ENCODE assay signal across 8 cellular contexts in the genomic region with DNA sequence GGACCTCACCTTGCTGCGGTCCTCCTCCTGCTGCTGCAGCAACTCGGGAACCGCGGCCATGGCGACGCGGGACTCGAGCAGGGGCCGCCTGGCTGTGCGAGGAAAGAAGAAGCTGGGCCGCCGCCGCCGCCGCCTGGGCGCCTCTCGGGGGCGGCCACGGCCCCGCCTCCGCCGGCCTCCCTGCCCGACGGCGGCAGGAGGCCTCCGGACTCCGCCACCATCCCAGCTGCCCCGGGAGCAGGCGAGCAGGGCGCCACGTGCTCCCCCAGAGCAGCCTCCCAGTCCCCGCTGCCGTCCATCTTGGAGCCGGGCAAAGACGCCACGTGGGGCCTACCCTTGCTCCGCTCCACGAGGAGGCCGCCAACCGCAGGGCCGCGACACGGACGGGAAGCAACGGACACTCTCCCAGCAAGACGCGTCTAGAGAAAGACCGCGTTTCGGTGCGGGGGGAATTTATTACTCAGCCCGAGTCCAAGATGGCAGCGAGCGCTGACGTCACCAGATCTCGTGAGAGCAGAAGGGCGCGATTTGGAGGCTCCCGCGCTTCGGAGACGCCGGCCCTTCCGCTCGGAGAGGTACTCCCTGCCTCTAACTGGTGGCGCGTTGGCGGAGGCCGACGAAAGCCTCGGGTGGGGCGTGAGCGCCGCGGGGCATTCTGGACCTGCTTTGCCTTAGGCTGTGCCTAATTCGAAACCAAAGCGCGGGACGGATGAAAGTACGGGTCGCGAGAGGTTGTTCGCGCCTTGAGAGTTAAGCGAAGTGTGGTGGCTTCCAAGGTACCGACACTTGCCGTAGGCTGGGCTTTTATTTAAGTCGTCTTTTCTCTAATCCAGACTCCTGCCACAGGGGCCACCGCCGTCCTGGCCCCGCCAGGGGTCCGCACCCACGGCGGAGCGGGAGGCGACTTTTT.
A peak's percentile ranks its signal among the peaks of the same experiment; 100 is the strongest.
DNase-seq lines count a peak whose midpoint lies in the region; ATAC-seq, FAIRE-seq and TF ChIP-seq lines count a peak whose summit lies in the region.

A gene with protein sequence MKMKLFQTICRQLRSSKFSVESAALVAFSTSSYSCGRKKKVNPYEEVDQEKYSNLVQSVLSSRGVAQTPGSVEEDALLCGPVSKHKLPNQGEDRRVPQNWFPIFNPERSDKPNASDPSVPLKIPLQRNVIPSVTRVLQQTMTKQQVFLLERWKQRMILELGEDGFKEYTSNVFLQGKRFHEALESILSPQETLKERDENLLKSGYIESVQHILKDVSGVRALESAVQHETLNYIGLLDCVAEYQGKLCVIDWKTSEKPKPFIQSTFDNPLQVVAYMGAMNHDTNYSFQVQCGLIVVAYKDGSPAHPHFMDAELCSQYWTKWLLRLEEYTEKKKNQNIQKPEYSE (plus strand): TSS at position 653 of the 910 bp plus-strand sequence. CDS start 842 bp downstream, outside the sequence.
A gene (minus strand): TSS at position 429 of the 910 bp plus-strand sequence. CDS start 369 bp downstream, at position 60.

- peak; percentile 98 for DNase-seq in AG09319 (ENCODE audit: extremely low read depth, low read depth)
- peak; percentile 99 for DNase-seq in NCI-H446 treated with DMSO at 0.1 percent for 48 hours (lab: John Stamatoyannopoulos, UW)
- peak; percentile 99 for DNase-seq in cerebellar cortex (ENCODE audit: low spot score)
- peak; percentile 99 for DNase-seq in stimulated activated CD4-positive, alpha-beta T cell treated with anti-CD3 and anti-CD28 coated beads, Interleukin-12 subunit alpha, Interleukin-12 subunit beta, amount 100 ng/mL, for 4 hours

- ATAC-seq in GM19035 (IDR thresholded peaks at IDR 0.05; ENCODE audit: unreplicated experiment), result peak; percentile 78
- peak; percentile 83 for ATAC-seq in HG03354 (IDR thresholded peaks at IDR 0.05; ENCODE audit: poor library complexity, severe bottlenecking, unreplicated experiment)
- peak; percentile 94 to 95 for ATAC-seq in activated CD4-positive, CD25-positive, alpha-beta regulatory T cell treated with anti-CD3 and anti-CD28 coated beads, Interleukin-2, amount 50 U/mL, for 24 hours

- no peak for TF ChIP-seq CTCF in AG09319 (IDR thresholded peaks at IDR 0.05; ENCODE audit: low read depth, low read length)

- peak; percentile 33 for FAIRE-seq in islet of Langerhans (lab: Jason Lieb, UNC)

Comparison
In these comparisons a context has a peak if more than half of its experiments do, and no peak if none do; other contexts are left out.
1. Peak in every context shown above with its lines: DNase-seq and ATAC-seq.